ENCODE assay signal across 12 cellular contexts in genomic region chr12:108802666-108803036, GRCh38. TPM values are rescaled to one million over a fixed set of nuclear protein-coding genes. Genes with fewer than 3 reads are reported as not detected.
DNase-seq lines count a peak whose midpoint lies in the region; ATAC-seq and TF ChIP-seq lines count a peak whose summit lies in the region.
"Had no signal": no experiment of that assay in that cellular context is flagged by ENCODE, and none has a peak within 500 bp of the region (broad histone marks: within the 10 kb centered on the region; RNA-seq: fewer than 3 reads in every experiment).

No MANE protein-coding gene starts in this region.

- H3K36me3 ChIP-seq in HUES64 (ENCODE audit: insufficient read depth, low read length) (peaks cover 76% of the 10 kb centered on the region), subcutaneous abdominal adipose tissue (ENCODE audit: control insufficient read depth in 5 of 5, insufficient read depth in 5 of 5, low read length in 5 of 5) (peaks cover 0 to 69% (median 60%) of the 10 kb centered on the region in 5 donors)

- peaks cover 33% of the 10 kb centered on the region for H3K36me3 Mint-ChIP-seq in mesothelial cell of epicardium
- H3K36me3 Mint-ChIP-seq in naive thymus-derived CD8-positive, alpha-beta T cell, result peaks cover 0 to 76% (median 16%) of the 10 kb centered on the region in 3 donors

- H3K4me1 ChIP-seq in HUES64 (ENCODE audit: insufficient read depth, low read length), result peaks cover 25% of the 10 kb centered on the region
- H3K4me1 ChIP-seq in subcutaneous abdominal adipose tissue (ENCODE audit: control insufficient read depth in 5 of 5, insufficient read depth in 5 of 5, low read length in 5 of 5), result peaks cover 22 to 61% (median 53%) of the 10 kb centered on the region in 5 donors

- no peaks in the 10 kb centered on the region for H3K9me3 Mint-ChIP-seq in mesothelial cell of epicardium
- H3K9me3 Mint-ChIP-seq in naive thymus-derived CD8-positive, alpha-beta T cell, result no peaks in the 10 kb centered on the region
- H3K9me3 Mint-ChIP-seq: activated B cell treated with CpG ODN at 0.5 μM for 24 hours; activated naive CD4-positive, alpha-beta T cell treated with anti-CD3 and anti-CD28 coated beads, Interleukin-2, amount 10 ng/mL, durations not matched to agents 7 days and 5 days had no signal

- DNase-seq in coronary artery (ENCODE audit: low spot score), result no peak
- no peak for DNase-seq in mesothelial cell of epicardium (ENCODE audit: low spot score in 2 of 2, unreplicated experiment in 2 of 2)
- DNase-seq in naive thymus-derived CD8-positive, alpha-beta T cell, result no peak
- DNase-seq in activated CD4-positive, alpha-beta T cell treated with anti-CD3 and anti-CD28 coated beads, Interleukin-2, amount 50 U/mL, for 4 hours, result no peak
- DNase-seq in NOMO-1 (lab: John Stamatoyannopoulos, UW; ENCODE audit: unreplicated experiment in 2 of 2), result no peak
- no peak for DNase-seq in activated CD8-positive, alpha-beta memory T cell treated with anti-CD3 and anti-CD28 coated beads, Interleukin-2, amount 50 U/mL, for 4 hours
- DNase-seq: activated B cell treated with CpG ODN at 0.5 μM for 24 hours; activated naive CD4-positive, alpha-beta T cell treated with anti-CD3 and anti-CD28 coated beads, Interleukin-2, amount 10 ng/mL, durations not matched to agents 7 days and 5 days; DMS53 had no signal

- H3K27me3 Mint-ChIP-seq in mesothelial cell of epicardium (ENCODE audit: low read depth), result no peaks in the 10 kb centered on the region
- H3K27me3 Mint-ChIP-seq in naive thymus-derived CD8-positive, alpha-beta T cell, result no peaks in the 10 kb centered on the region
- H3K27me3 Mint-ChIP-seq: activated B cell treated with CpG ODN at 0.5 μM for 24 hours; activated naive CD4-positive, alpha-beta T cell treated with anti-CD3 and anti-CD28 coated beads, Interleukin-2, amount 10 ng/mL, durations not matched to agents 7 days and 5 days had no signal

- H3K4me3 Mint-ChIP-seq in mesothelial cell of epicardium, result no peak overlapping the region
- no peak overlapping the region for H3K4me3 Mint-ChIP-seq in naive thymus-derived CD8-positive, alpha-beta T cell
- H3K4me3 Mint-ChIP-seq: activated B cell treated with CpG ODN at 0.5 μM for 24 hours; activated naive CD4-positive, alpha-beta T cell treated with anti-CD3 and anti-CD28 coated beads, Interleukin-2, amount 10 ng/mL, durations not matched to agents 7 days and 5 days had no signal

- H3K27ac ChIP-seq in HUES64 (ENCODE audit: low read depth, low read length) (peak overlapping the region; percentile 95), coronary artery (peak overlapping the region; percentile 88 to 97), subcutaneous abdominal adipose tissue (ENCODE audit: low read depth, low read length) (peak overlapping the region; percentile 94)

- POLR2A ChIA-PET in naive thymus-derived CD8-positive, alpha-beta T cell (lab: Charles Lee), result interaction anchor here (0.6 to 0.9 kb wide), 2 partner anchors 136 to 221 kb away, joined by 4 to 6 read pairs; no protein-coding TSS in a partner anchor

- H3K27me3 ChIP-seq in HUES64 (ENCODE audit: insufficient read depth, low read length) (no peaks in the 10 kb centered on the region), subcutaneous abdominal adipose tissue (ENCODE audit: control insufficient read depth in 5 of 5, insufficient read depth in 4 of 5, low read length in 5 of 5) (no peaks in the 10 kb centered on the region)

- H3K9ac ChIP-seq in HUES64 (ENCODE audit: low read depth, low read length), result peak overlapping the region; percentile 58; the same call in 1 of the 2 replicates
- peak overlapping the region; percentile 6 to 83 (median 64) for H3K9ac ChIP-seq in subcutaneous abdominal adipose tissue (ENCODE audit: low read length in 5 of 5)
- H3K9ac ChIP-seq: parathyroid adenoma had no signal

- H3K27ac Mint-ChIP-seq in mesothelial cell of epicardium, result peak overlapping the region; percentile 97
- peak overlapping the region in 1 of 10 donors; percentile 67 for H3K27ac Mint-ChIP-seq in naive thymus-derived CD8-positive, alpha-beta T cell

- H3K4me3 ChIP-seq in HUES64 (ENCODE audit: low read length) (peak overlapping the region; percentile 11; the same call in 1 of the 2 replicates), coronary artery (peak overlapping the region; percentile 55), subcutaneous abdominal adipose tissue (ENCODE audit: low read depth in 1 of 5, low read length in 5 of 5) (peak overlapping the region in 3 of 5 donors; percentile 49 to 72 (median 59))

- 18% methylated on average over 3 of the region's 4 CpGs for WGBS in HUES64

- H3K9me3 ChIP-seq in HUES64 (ENCODE audit: insufficient read depth, low read depth, low read length) (peaks cover 2% of the 10 kb centered on the region), subcutaneous abdominal adipose tissue (ENCODE audit: control insufficient read depth in 5 of 5, low read length in 5 of 5) (peaks cover 0 to 2% (median 0%) of the 10 kb centered on the region in 5 donors)

- no peak for ATAC-seq in naive thymus-derived CD8-positive, alpha-beta T cell

- no peak for TF ChIP-seq CTCF in coronary artery (IDR thresholded peaks at IDR 0.05)
- no peak for TF ChIP-seq CTCF in mesothelial cell of epicardium (IDR thresholded peaks at IDR 0.05; ENCODE audit: unreplicated experiment)

- H3K4me1 Mint-ChIP-seq in mesothelial cell of epicardium, result peaks cover 30% of the 10 kb centered on the region
- H3K4me1 Mint-ChIP-seq in naive thymus-derived CD8-positive, alpha-beta T cell, result peaks cover 0 to 6% (median 4%) of the 10 kb centered on the region in 4 donors

RNA-seq across cellular contexts. Expression of gene SSH1, which starts 54.7 kb away (rescaled TPM):
- polyA plus RNA-seq in HUES64 (2013, experiment 1 of 2), result 9.7 TPM
- 11.3 TPM for polyA plus RNA-seq in HUES64 (2013, experiment 2 of 2)
- 36.1 to 38.4 TPM (median 37.7 TPM) in 3 replicates for total RNA-seq in mesothelial cell of epicardium
- total RNA-seq in naive thymus-derived CD8-positive, alpha-beta T cell, result 10 to 100 TPM; 29.6 to 30.1 TPM
- 1 to 10 TPM; 3.9 to 9.0 (median 6.0) TPM for polyA plus RNA-seq in naive thymus-derived CD8-positive, alpha-beta T cell
